Comparison of ENCODE assay signal across 25 cellular contexts in genomic region chr7:133859191-133859590, GRCh38.
DNase-seq lines count a peak whose midpoint lies in the region; ATAC-seq and TF ChIP-seq lines count a peak whose summit lies in the region.
"Had no signal": no experiment of that assay in that cellular context is flagged by ENCODE, and none has a peak within 500 bp of the region (broad histone marks: within the 10 kb centered on the region; RNA-seq: fewer than 3 reads in every experiment).

No MANE protein-coding gene starts in this region.

- no peak overlapping the region for H3K27ac ChIP-seq in mammary epithelial cell (ENCODE audit: insufficient read depth, low read depth, low read length)
- H3K27ac ChIP-seq: upper lobe of right lung had no signal

- no peaks in the 10 kb centered on the region for H3K4me1 ChIP-seq in NT2/D1 (ENCODE audit: insufficient read depth, insufficient read length)
- H3K4me1 ChIP-seq in mammary epithelial cell (ENCODE audit: insufficient read depth, low read length): peaks cover 17% of the 10 kb centered on the region

- H3K36me3 Mint-ChIP-seq in activated CD4-positive, alpha-beta T cell treated with anti-CD3 and anti-CD28 coated beads for 36 hours (ENCODE audit: low read depth): no peaks in the 10 kb centered on the region
- H3K36me3 Mint-ChIP-seq: activated naive CD8-positive, alpha-beta T cell treated with anti-CD3 and anti-CD28 coated beads, Interleukin-2, amount 10 ng/mL, durations not matched to agents 7 days and 5 days had no signal

- H3K27me3 ChIP-seq in NT2/D1 (ENCODE audit: insufficient read depth, insufficient read length) (no peaks in the 10 kb centered on the region), mammary epithelial cell (ENCODE audit: insufficient read depth, low read length) (no peaks in the 10 kb centered on the region)
- H3K27me3 ChIP-seq: upper lobe of right lung had no signal

- in situ Hi-C loops in mammary epithelial cell (cut with MboI; ENCODE audit: low sequenced_read_pairs in 2 of 2): no loop called here

- 97% methylated on average over 5 of the region's 5 CpGs for WGBS in mammary epithelial cell (ENCODE audit: low coverage, missing lambda C conversion rate)

- no peaks in the 10 kb centered on the region for H3K4me1 Mint-ChIP-seq in activated CD4-positive, alpha-beta T cell treated with anti-CD3 and anti-CD28 coated beads for 36 hours
- H3K4me1 Mint-ChIP-seq: activated naive CD8-positive, alpha-beta T cell treated with anti-CD3 and anti-CD28 coated beads, Interleukin-2, amount 10 ng/mL, durations not matched to agents 7 days and 5 days had no signal

- H3K9me3 ChIP-seq in NT2/D1 (ENCODE audit: insufficient read depth, low read length): no peaks in the 10 kb centered on the region
- H3K9me3 ChIP-seq in mammary epithelial cell (replicated peaks; ENCODE audit: insufficient read depth, low read length): no peaks in the 10 kb centered on the region
- H3K9me3 ChIP-seq: upper lobe of right lung had no signal

- DNase-seq in Jurkat, Clone E6-1 (ENCODE audit: low read depth, low spot score): peak; percentile 26
- DNase-seq in NCI-H2107 (lab: John Stamatoyannopoulos, UW): peak; percentile 69
- DNase-seq in NT2/D1 (ENCODE audit: low read depth, low spot score): peak; percentile 13
- peak; percentile 60 for DNase-seq in pons (ENCODE audit: low spot score)
- DNase-seq in foreskin fibroblast: no peak
- no peak for DNase-seq in mammary epithelial cell
- no peak for DNase-seq in activated CD4-positive, alpha-beta T cell treated with anti-CD3 and anti-CD28 coated beads for 36 hours
- DNase-seq in GM20000 (ENCODE audit: low spot score): no peak
- DNase-seq: activated B cell treated with CpG ODN at 0.5 μM for 24 hours; activated CD4-positive, alpha-beta T cell treated with anti-CD3 and anti-CD28 coated beads, Interleukin-2, amount 50 U/mL, for 4 hours; activated naive CD8-positive, alpha-beta T cell treated with anti-CD3 and anti-CD28 coated beads, Interleukin-2, amount 10 ng/mL, durations not matched to agents 7 days and 5 days; CD4-positive, alpha-beta T cell; central memory CD4-positive, alpha-beta T cell; glutamatergic neuron; Kasumi-1; MV-4-11; NCI-H2171 treated with DMSO at 0.1 percent for 48 hours; NK-92 treated with Interleukin-12 subunit alpha and Interleukin-12 subunit beta, amount 100 ng/mL, for 24 hours; SHP77 treated with DMSO at 0.1 percent for 48 hours; stimulated activated CD4-positive, alpha-beta T cell treated with anti-CD3 and anti-CD28 coated beads, Interleukin-2, amount 100 ng/mL, for 24 hours; SW 1271; T1000; upper lobe of right lung had no signal

- H3K79me2 ChIP-seq in mammary epithelial cell (ENCODE audit: insufficient read depth, low read length): no peaks in the 10 kb centered on the region

- intact Hi-C loops in mammary epithelial cell (cut with micrococcal nuclease): loop anchor here (10.0 kb wide), 4 partner anchors 506 to 804 kb away; partner anchors contain the start of gene EXOC4
- intact Hi-C loops in activated CD4-positive, alpha-beta T cell treated with anti-CD3 and anti-CD28 coated beads for 36 hours (cut with DNase I, micrococcal nuclease): no loop called here

- TF ChIP-seq CTCF in foreskin fibroblast (IDR thresholded peaks at IDR 0.05; ENCODE audit: low read depth, low read length) (no peak), mammary epithelial cell (conservative IDR thresholded peaks at IDR 0.05 in 1 of 2, IDR thresholded peaks at IDR 0.05 in 1 of 2; ENCODE audit: extremely low read depth in 1 of 2, insufficient read depth in 1 of 2, low read depth in 1 of 2, low read length in 2 of 2) (no peak), GM20000 (IDR thresholded peaks at IDR 0.05; ENCODE audit: extremely low read depth, missing control alignments) (no peak)

- BruUV-seq in mammary epithelial cell (replicated peaks; lab: Mats Ljungman, UMichigan): no TSS peak

- CTCF ChIA-PET in mammary epithelial cell (lab: Charles Lee; ENCODE audit: low non-redundant PET): no interaction called here
- CTCF ChIA-PET in activated CD4-positive, alpha-beta T cell treated with anti-CD3 and anti-CD28 coated beads for 36 hours (lab: Charles Lee): interaction anchor here (0.7 kb wide), 1 partner anchor 21 kb away, joined by 3 read pairs; no protein-coding TSS in a partner anchor

- H3K36me3 ChIP-seq in NT2/D1 (ENCODE audit: insufficient read depth, insufficient read length, low read length) (no peaks in the 10 kb centered on the region), mammary epithelial cell (ENCODE audit: insufficient read depth, low read length) (no peaks in the 10 kb centered on the region)
- H3K36me3 ChIP-seq: upper lobe of right lung had no signal

- no peak overlapping the region for H3K27ac Mint-ChIP-seq in activated CD4-positive, alpha-beta T cell treated with anti-CD3 and anti-CD28 coated beads for 36 hours
- H3K27ac Mint-ChIP-seq: activated B cell treated with CpG ODN at 0.5 μM for 24 hours; activated naive CD8-positive, alpha-beta T cell treated with anti-CD3 and anti-CD28 coated beads, Interleukin-2, amount 10 ng/mL, durations not matched to agents 7 days and 5 days; CD4-positive, alpha-beta T cell had no signal

- dilution Hi-C loops in mammary epithelial cell (cut with HindIII; ENCODE audit: low sequenced_read_pairs): no loop called here

- H3K4me3 ChIP-seq in Jurkat, Clone E6-1 (ENCODE audit: low read length): no peak overlapping the region
- H3K4me3 ChIP-seq in NT2/D1 (ENCODE audit: insufficient read length, low read depth) (no peak overlapping the region), foreskin fibroblast (ENCODE audit: low read depth in 1 of 2, low read length in 2 of 2) (no peak overlapping the region), mammary epithelial cell (replicated peaks in 1 of 3; ENCODE audit: insufficient read depth in 1 of 3, low read depth in 2 of 3, low read length in 3 of 3) (no peak overlapping the region)
- H3K4me3 ChIP-seq: smooth muscle cell, upper lobe of right lung had no signal

- no peak overlapping the region for H2AFZ ChIP-seq in mammary epithelial cell (ENCODE audit: low read depth, low read length)

- H3K27me3 Mint-ChIP-seq in activated CD4-positive, alpha-beta T cell treated with anti-CD3 and anti-CD28 coated beads for 36 hours: no peaks in the 10 kb centered on the region
- H3K27me3 Mint-ChIP-seq: activated B cell treated with CpG ODN at 0.5 μM for 24 hours; activated naive CD8-positive, alpha-beta T cell treated with anti-CD3 and anti-CD28 coated beads, Interleukin-2, amount 10 ng/mL, durations not matched to agents 7 days and 5 days; CD4-positive, alpha-beta T cell had no signal

- POLR2A ChIA-PET in activated CD4-positive, alpha-beta T cell treated with anti-CD3 and anti-CD28 coated beads for 36 hours (lab: Charles Lee): interaction anchor here (0.7 kb wide), 1 partner anchor 243 kb away, joined by 3 read pairs; no protein-coding TSS in a partner anchor

- no peak overlapping the region for H3K4me2 ChIP-seq in mammary epithelial cell (ENCODE audit: insufficient read depth, low read depth, low read length)
- H3K4me2 ChIP-seq: smooth muscle cell had no signal

- no peaks in the 10 kb centered on the region for H3K9me3 Mint-ChIP-seq in activated CD4-positive, alpha-beta T cell treated with anti-CD3 and anti-CD28 coated beads for 36 hours (ENCODE audit: low read depth)
- H3K9me3 Mint-ChIP-seq: activated B cell treated with CpG ODN at 0.5 μM for 24 hours; activated naive CD8-positive, alpha-beta T cell treated with anti-CD3 and anti-CD28 coated beads, Interleukin-2, amount 10 ng/mL, durations not matched to agents 7 days and 5 days; CD4-positive, alpha-beta T cell had no signal

- no peak for ATAC-seq in activated CD4-positive, alpha-beta T cell treated with anti-CD3 and anti-CD28 coated beads for 36 hours
- ATAC-seq: Panc1, upper lobe of right lung had no signal

- H3K9ac ChIP-seq in NT2/D1 (ENCODE audit: insufficient read length, low read depth) (no peak overlapping the region), mammary epithelial cell (ENCODE audit: insufficient read depth, low read length) (no peak overlapping the region)

- no peaks in the 10 kb centered on the region for H4K20me1 ChIP-seq in mammary epithelial cell (ENCODE audit: insufficient read depth, low read length)

- H3K4me3 Mint-ChIP-seq in activated CD4-positive, alpha-beta T cell treated with anti-CD3 and anti-CD28 coated beads for 36 hours: no peak overlapping the region
- H3K4me3 Mint-ChIP-seq: activated B cell treated with CpG ODN at 0.5 μM for 24 hours; activated naive CD8-positive, alpha-beta T cell treated with anti-CD3 and anti-CD28 coated beads, Interleukin-2, amount 10 ng/mL, durations not matched to agents 7 days and 5 days; CD4-positive, alpha-beta T cell had no signal

Comparison
In these comparisons a context has a peak if more than half of its experiments do, and no peak if none do; other contexts are left out.
1. DNase-seq: peak in Jurkat, Clone E6-1 (single experiment), NCI-H2107 (single experiment), NT2/D1 (single experiment) and pons (single experiment); none in foreskin fibroblast (0 of 2), mammary epithelial cell (single experiment), activated CD4-positive, alpha-beta T cell treated with anti-CD3 and anti-CD28 coated beads for 36 hours (single experiment) and GM20000 (single experiment).